21 cellular contexts compared by ENCODE assay signal in the genomic region with DNA sequence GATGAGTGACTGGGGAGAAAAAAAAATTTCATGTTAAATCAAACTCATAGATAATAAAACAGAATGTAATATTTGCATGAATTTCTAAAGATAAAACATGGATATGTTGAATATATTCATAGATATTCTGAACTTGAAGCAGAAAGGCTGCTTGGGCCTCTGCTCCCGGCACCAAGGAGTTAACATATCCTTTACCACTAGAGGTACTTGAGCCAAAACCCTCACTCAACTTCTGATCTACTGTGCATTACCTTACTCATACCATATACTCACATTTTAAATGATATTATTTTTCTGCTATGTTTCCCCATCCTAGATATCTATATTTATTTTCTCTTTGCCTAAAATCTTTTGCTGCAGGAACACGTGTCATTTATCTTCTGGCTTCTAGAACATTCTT.
"Had no signal": no experiment of that assay in that cellular context is flagged by ENCODE, and none has a peak within 500 bp of the region (broad histone marks: within the 10 kb centered on the region; RNA-seq: fewer than 3 reads in every experiment).

No MANE protein-coding gene starts in this region.

- H3K4me1 ChIP-seq: breast epithelium, prostate gland had no signal

- DNase-seq: activated B cell treated with CpG ODN at 0.5 μM for 24 hours; activated CD4-positive, alpha-beta T cell treated with anti-CD3 and anti-CD28 coated beads, Interleukin-2, amount 10 ng/mL, durations not matched to agents 24 days and 14 days; activated CD8-positive, alpha-beta T cell treated with anti-CD3 and anti-CD28 coated beads for 36 hours; activated effector memory CD4-positive, alpha-beta T cell treated with Interleukin-2 at 50 U/mL for 16 hours; activated naive CD4-positive, alpha-beta T cell treated with anti-CD3 and anti-CD28 coated beads, Interleukin-2, amount 50 U/mL, for 16 hours; activated T-cell treated with anti-CD3 and anti-CD28 coated beads, Interleukin-2, amount 50 U/mL, for 1 hour; aorta; cerebellar nuclear complex; effector CD8-positive, alpha-beta T cell; esophagus squamous epithelium; hippocampal formation; islet precursor cell; right cardiac atrium; small intestine; stimulated activated CD4-positive, alpha-beta T cell treated with anti-CD3 and anti-CD28 coated beads, Interleukin-4, amount 100 ng/mL, for 4 hours; stimulated activated naive B cell treated with anti-CD40 and anti-IgM and Interleukin-4, amounts not matched to agents 10 μg/mL and 1 μg/mL and 100 μg/mL, for 72 hours; upper lobe of left lung had no signal

- H3K9me3 ChIP-seq: prostate gland, thoracic aorta had no signal

- H3K27me3 ChIP-seq: breast epithelium, esophagus squamous epithelium, upper lobe of left lung had no signal

- H3K4me3 Mint-ChIP-seq: activated B cell treated with CpG ODN at 0.5 μM for 24 hours; activated CD4-positive, alpha-beta T cell treated with anti-CD3 and anti-CD28 coated beads, Interleukin-2, amount 10 ng/mL, durations not matched to agents 24 days and 14 days; activated CD8-positive, alpha-beta T cell treated with anti-CD3 and anti-CD28 coated beads for 36 hours; stimulated activated naive B cell treated with anti-CD40 and anti-IgM and Interleukin-4, amounts not matched to agents 10 μg/mL and 1 μg/mL and 100 μg/mL, for 72 hours had no signal

- H3K27ac Mint-ChIP-seq: activated B cell treated with CpG ODN at 0.5 μM for 24 hours; activated CD4-positive, alpha-beta T cell treated with anti-CD3 and anti-CD28 coated beads, Interleukin-2, amount 10 ng/mL, durations not matched to agents 24 days and 14 days; activated CD8-positive, alpha-beta T cell treated with anti-CD3 and anti-CD28 coated beads for 36 hours; stimulated activated naive B cell treated with anti-CD40 and anti-IgM and Interleukin-4, amounts not matched to agents 10 μg/mL and 1 μg/mL and 100 μg/mL, for 72 hours had no signal

- H3K27ac ChIP-seq: breast epithelium, esophagus squamous epithelium, prostate gland, thoracic aorta had no signal

- H3K36me3 ChIP-seq: breast epithelium, prostate gland, thoracic aorta, upper lobe of left lung had no signal

- H3K4me3 ChIP-seq: breast epithelium, esophagus squamous epithelium, lung, prostate gland, thoracic aorta, upper lobe of left lung had no signal

- H3K27me3 Mint-ChIP-seq: activated B cell treated with CpG ODN at 0.5 μM for 24 hours; activated CD4-positive, alpha-beta T cell treated with anti-CD3 and anti-CD28 coated beads, Interleukin-2, amount 10 ng/mL, durations not matched to agents 24 days and 14 days; activated CD8-positive, alpha-beta T cell treated with anti-CD3 and anti-CD28 coated beads for 36 hours; stimulated activated naive B cell treated with anti-CD40 and anti-IgM and Interleukin-4, amounts not matched to agents 10 μg/mL and 1 μg/mL and 100 μg/mL, for 72 hours had no signal
